In the genomic region with DNA sequence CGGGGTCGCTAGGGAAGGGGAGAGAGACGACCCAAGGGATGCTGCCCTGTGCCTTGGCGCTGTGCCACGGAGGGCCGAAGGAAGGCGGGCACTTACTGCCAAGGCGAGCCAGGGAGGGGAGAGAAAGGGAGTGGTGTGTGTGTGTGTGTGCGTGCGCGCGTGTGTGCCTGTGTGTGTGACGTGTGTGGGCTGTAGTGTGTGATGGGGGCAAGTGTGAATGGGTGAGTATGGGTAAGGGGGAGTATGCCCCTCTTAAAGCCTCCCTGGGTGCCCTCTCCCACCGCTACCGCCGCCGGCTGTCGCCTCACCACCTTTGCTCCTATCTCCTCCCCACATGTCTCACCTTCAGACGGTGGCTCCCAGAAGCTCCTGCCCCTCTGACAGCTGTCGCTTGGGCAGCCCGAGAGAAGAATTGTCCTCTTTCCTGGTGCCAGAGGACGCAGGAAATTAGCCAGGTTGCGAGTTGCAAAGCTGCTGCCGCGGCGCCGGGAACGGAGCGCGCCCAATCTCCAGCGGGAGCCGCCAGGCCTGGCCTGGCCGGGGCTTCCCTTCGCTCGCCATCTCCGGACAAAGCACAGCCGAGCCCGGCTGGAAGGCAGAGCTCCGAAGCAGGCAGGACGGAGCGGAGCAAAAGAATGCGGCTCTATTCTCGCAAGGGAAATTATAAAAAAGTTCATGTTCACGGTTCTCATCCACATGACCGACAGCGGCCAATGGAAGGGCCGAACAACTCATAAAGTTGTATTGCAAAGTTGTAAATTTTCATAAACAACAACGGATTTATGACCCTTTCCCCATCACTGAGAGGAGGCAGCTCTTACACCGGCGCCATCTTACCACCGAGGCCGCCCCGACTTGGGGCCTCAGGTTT, we compare ENCODE assay signal across 9 cellular contexts. TPM values are rescaled to one million over a fixed set of nuclear protein-coding genes. Genes with fewer than 3 reads are reported as not detected.
DNase-seq lines count a peak whose midpoint lies in the region; ATAC-seq and TF ChIP-seq lines count a peak whose summit lies in the region.
"Had no signal": no experiment of that assay in that cellular context is flagged by ENCODE, and none has a peak within 500 bp of the region (broad histone marks: within the 10 kb centered on the region; RNA-seq: fewer than 3 reads in every experiment).

Gene HOXA3, minus strand, starts transcription at position 639 of the 871 bp plus-strand sequence. CDS start 41,943 bp downstream, outside the sequence.

- TF ChIP-seq CTCF in tibial artery (IDR thresholded peaks at IDR 0.05): no peak

- H3K27ac Mint-ChIP-seq in activated naive CD4-positive, alpha-beta T cell treated with anti-CD3 and anti-CD28 coated beads for 36 hours: no peak within 1 kb of the TSS
- H3K27ac Mint-ChIP-seq in activated naive CD4-positive, alpha-beta T cell treated with anti-CD3 and anti-CD28 coated beads, Interleukin-2, amount 50 U/mL, for 72 hours: peak within 1 kb of the TSS in 1 of 2 donors; percentile 89
- H3K27ac Mint-ChIP-seq in activated CD4-positive, alpha-beta memory T cell treated with anti-CD3 and anti-CD28 coated beads for 36 hours: no peak within 1 kb of the TSS

- intact Hi-C loops in activated naive CD4-positive, alpha-beta T cell treated with anti-CD3 and anti-CD28 coated beads for 36 hours (cut with micrococcal nuclease): loop anchor here (1.0 to 10.0 kb wide), 6 partner anchors 16 to 1290 kb away; partner anchors contain the start of genes EVX1, HOXA11 and SNX10
- intact Hi-C loops in activated CD4-positive, alpha-beta memory T cell treated with anti-CD3 and anti-CD28 coated beads for 36 hours (cut with micrococcal nuclease): loop anchor here (2.0 to 10.0 kb wide), 3 partner anchors 13 to 857 kb away; partner anchors contain the start of genes HOXA11, HOXA9 and SNX10
- intact Hi-C loops in tibial artery (cut with DNase I; ENCODE audit: low total_unique reads): no loop called here

- no peaks in the 10 kb centered on the region for H3K36me3 ChIP-seq in tibial artery

- peak within 1 kb of the TSS; percentile 66 to 78 for H3K4me3 ChIP-seq in tibial artery
- H3K4me3 ChIP-seq: body of pancreas had no signal

- H3K9me3 Mint-ChIP-seq in activated naive CD4-positive, alpha-beta T cell treated with anti-CD3 and anti-CD28 coated beads for 36 hours: no peaks in the 10 kb centered on the region
- H3K9me3 Mint-ChIP-seq in activated naive CD4-positive, alpha-beta T cell treated with anti-CD3 and anti-CD28 coated beads, Interleukin-2, amount 50 U/mL, for 72 hours: no peaks in the 10 kb centered on the region
- H3K9me3 Mint-ChIP-seq in activated CD4-positive, alpha-beta memory T cell treated with anti-CD3 and anti-CD28 coated beads for 36 hours: no peaks in the 10 kb centered on the region

- CTCF ChIA-PET in activated naive CD4-positive, alpha-beta T cell treated with anti-CD3 and anti-CD28 coated beads for 36 hours (lab: Charles Lee): interaction anchor here (1.1 to 3.4 kb wide), 4 partner anchors 9 to 297 kb away, joined by 3 to 16 read pairs (median 4); no protein-coding TSS in a partner anchor
- CTCF ChIA-PET in activated CD4-positive, alpha-beta memory T cell treated with anti-CD3 and anti-CD28 coated beads for 36 hours (lab: Charles Lee): interaction anchor here (1.3 to 5.2 kb wide), 3 partner anchors 11 to 622 kb away, joined by 3 to 72 read pairs (median 7); partner anchors contain the start of gene HOXA9

- POLR2A ChIA-PET in activated CD4-positive, alpha-beta memory T cell treated with anti-CD3 and anti-CD28 coated beads for 36 hours (lab: Charles Lee): no interaction called here

- H3K27ac ChIP-seq in tibial artery: peak within 1 kb of the TSS; percentile 94 to 95
- H3K27ac ChIP-seq: body of pancreas had no signal

- DNase-seq in activated naive CD4-positive, alpha-beta T cell treated with anti-CD3 and anti-CD28 coated beads for 36 hours: no peak
- no peak for DNase-seq in activated naive CD4-positive, alpha-beta T cell treated with anti-CD3 and anti-CD28 coated beads, Interleukin-2, amount 50 U/mL, for 72 hours (ENCODE audit: low spot score in 2 of 2)
- DNase-seq in activated CD4-positive, alpha-beta memory T cell treated with anti-CD3 and anti-CD28 coated beads for 36 hours: no peak
- DNase-seq in kidney tubule cell (ENCODE audit: low spot score) (peak; percentile 79), tibial artery (peak; percentile 78 to 90), H4 (ENCODE audit: low spot score) (no peak)
- no peak for DNase-seq in stimulated activated CD4-positive, alpha-beta T cell treated with anti-CD3 and anti-CD28 coated beads, Interleukin-4, amount 100 ng/mL, for 1 hour

- peaks cover 85% of the 10 kb centered on the region for H3K27me3 Mint-ChIP-seq in activated naive CD4-positive, alpha-beta T cell treated with anti-CD3 and anti-CD28 coated beads for 36 hours (ENCODE audit: low read depth)
- peaks cover 83% of the 10 kb centered on the region for H3K27me3 Mint-ChIP-seq in activated CD4-positive, alpha-beta memory T cell treated with anti-CD3 and anti-CD28 coated beads for 36 hours

- no peaks in the 10 kb centered on the region for H3K9me3 ChIP-seq in tibial artery
- H3K9me3 ChIP-seq: body of pancreas had no signal

- peaks cover 10 to 59% (median 50%) of the 10 kb centered on the region in 4 donors for H3K4me1 ChIP-seq in tibial artery

- H3K4me1 Mint-ChIP-seq in activated naive CD4-positive, alpha-beta T cell treated with anti-CD3 and anti-CD28 coated beads for 36 hours (ENCODE audit: low read depth): peaks cover 43% of the 10 kb centered on the region
- H3K4me1 Mint-ChIP-seq in activated CD4-positive, alpha-beta memory T cell treated with anti-CD3 and anti-CD28 coated beads for 36 hours (ENCODE audit: low read depth): peaks cover 48% of the 10 kb centered on the region

- no peaks in the 10 kb centered on the region for H3K36me3 Mint-ChIP-seq in activated naive CD4-positive, alpha-beta T cell treated with anti-CD3 and anti-CD28 coated beads for 36 hours (ENCODE audit: low read depth)
- H3K36me3 Mint-ChIP-seq in activated naive CD4-positive, alpha-beta T cell treated with anti-CD3 and anti-CD28 coated beads, Interleukin-2, amount 50 U/mL, for 72 hours: peaks cover 10 to 12% of the 10 kb centered on the region in 2 donors
- peaks cover 2% of the 10 kb centered on the region for H3K36me3 Mint-ChIP-seq in activated CD4-positive, alpha-beta memory T cell treated with anti-CD3 and anti-CD28 coated beads for 36 hours

- no peaks in the 10 kb centered on the region for H3K27me3 ChIP-seq in tibial artery

- ATAC-seq in activated naive CD4-positive, alpha-beta T cell treated with anti-CD3 and anti-CD28 coated beads, Interleukin-2, amount 50 U/mL, for 72 hours: no peak
- no peak for ATAC-seq in GM18519 (IDR thresholded peaks at IDR 0.05; ENCODE audit: low FRiP score, unreplicated experiment)
- ATAC-seq: body of pancreas had no signal

- H3K4me3 Mint-ChIP-seq in activated naive CD4-positive, alpha-beta T cell treated with anti-CD3 and anti-CD28 coated beads for 36 hours: peak within 1 kb of the TSS; percentile 64
- H3K4me3 Mint-ChIP-seq in activated CD4-positive, alpha-beta memory T cell treated with anti-CD3 and anti-CD28 coated beads for 36 hours: peak within 1 kb of the TSS; percentile 52

RNA-seq across cellular contexts. Expression of gene HOXA3, which starts in this region (rescaled TPM):
- total RNA-seq in activated naive CD4-positive, alpha-beta T cell treated with anti-CD3 and anti-CD28 coated beads for 36 hours: not detected
- not detected for total RNA-seq in activated naive CD4-positive, alpha-beta T cell treated with anti-CD3 and anti-CD28 coated beads, Interleukin-2, amount 50 U/mL, for 72 hours
- not detected for total RNA-seq in activated CD4-positive, alpha-beta memory T cell treated with anti-CD3 and anti-CD28 coated beads for 36 hours
- 1.1 and 5.5 TPM in 2 replicates for total RNA-seq in H4 (2014; rRNA removed; shearing (Covaris generic))

Comparison
In these comparisons a context has a peak if more than half of its experiments do, and no peak if none do; other contexts are left out.
1. DNase-seq: peak in kidney tubule cell (single experiment) and tibial artery (2 of 2); none in activated naive CD4-positive, alpha-beta T cell treated with anti-CD3 and anti-CD28 coated beads for 36 hours (single experiment), activated naive CD4-positive, alpha-beta T cell treated with anti-CD3 and anti-CD28 coated beads, Interleukin-2, amount 50 U/mL, for 72 hours (0 of 2), activated CD4-positive, alpha-beta memory T cell treated with anti-CD3 and anti-CD28 coated beads for 36 hours (single experiment), stimulated activated CD4-positive, alpha-beta T cell treated with anti-CD3 and anti-CD28 coated beads, Interleukin-4, amount 100 ng/mL, for 1 hour (single experiment) and H4 (single experiment).